ENCODE assay signal across 9 cellular contexts in the genomic region with DNA sequence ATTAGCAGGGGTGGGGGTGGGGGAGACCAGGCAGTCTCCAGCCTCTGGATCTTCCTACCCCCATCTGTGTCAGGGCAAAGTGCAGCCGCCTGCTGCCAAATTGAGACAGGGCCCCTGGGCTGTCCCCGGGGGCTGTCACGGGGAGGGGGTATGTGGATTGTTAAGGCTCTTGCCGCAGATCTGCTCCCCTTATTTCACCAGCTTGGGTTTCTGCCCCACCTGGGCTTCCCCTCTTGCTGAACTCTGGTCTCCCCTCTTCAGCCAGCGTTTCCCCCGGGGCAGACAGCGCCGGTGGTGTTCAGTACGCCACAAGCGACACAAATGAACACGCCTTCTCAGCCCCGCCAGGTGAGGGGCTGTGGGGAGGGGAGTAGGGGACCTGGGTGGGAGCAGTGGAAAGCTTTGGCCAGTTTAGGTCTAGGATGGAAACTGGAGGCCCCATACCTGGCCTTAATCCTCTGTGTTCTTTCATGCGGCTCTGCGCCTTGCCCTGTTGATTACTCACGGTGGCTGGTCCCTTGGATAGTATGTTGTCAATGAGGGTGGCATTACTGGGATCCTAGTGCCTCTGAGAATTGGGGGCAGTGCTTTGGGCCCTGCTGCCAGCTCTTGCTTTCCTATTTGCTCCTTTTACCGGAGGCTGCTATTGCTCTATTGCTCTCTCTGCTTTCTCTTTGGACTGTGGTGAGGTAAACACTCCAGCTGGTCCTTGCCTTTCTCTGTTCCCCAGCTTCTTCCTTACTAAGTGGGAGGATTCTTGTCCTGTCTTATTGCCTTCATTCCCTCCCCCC. TPM values are rescaled to one million over a fixed set of nuclear protein-coding genes. Genes with fewer than 3 reads are reported as not detected.
DNase-seq lines count a peak whose midpoint lies in the region; ATAC-seq, FAIRE-seq and TF ChIP-seq lines count a peak whose summit lies in the region.
"Had no signal": no experiment of that assay in that cellular context is flagged by ENCODE, and none has a peak within 500 bp of the region (broad histone marks: within the 10 kb centered on the region; RNA-seq: fewer than 3 reads in every experiment).

No MANE protein-coding gene starts in this region.

- peaks cover 46% of the 10 kb centered on the region for H3K4me1 Mint-ChIP-seq in stimulated activated naive CD8-positive, alpha-beta T cell treated with anti-CD3 and anti-CD28 coated beads, Interleukin-15, Interleukin-2, amounts not matched to agents 100 ng/mL and 50 ng/mL, for 24 hours (ENCODE audit: low read depth)
- peaks cover 25% of the 10 kb centered on the region for H3K4me1 Mint-ChIP-seq in astrocyte (ENCODE audit: low read depth, unreplicated experiment)

- no peak overlapping the region for H2AFZ ChIP-seq in astrocyte (ENCODE audit: low read depth, low read length)

- peaks cover 46% of the 10 kb centered on the region for H3K36me3 Mint-ChIP-seq in stimulated activated naive CD8-positive, alpha-beta T cell treated with anti-CD3 and anti-CD28 coated beads, Interleukin-15, Interleukin-2, amounts not matched to agents 100 ng/mL and 50 ng/mL, for 24 hours (ENCODE audit: low read depth)
- peaks cover 11% of the 10 kb centered on the region for H3K36me3 Mint-ChIP-seq in astrocyte (ENCODE audit: low read depth, unreplicated experiment)

- H3K27me3 ChIP-seq in astrocyte (ENCODE audit: insufficient read depth, low read length), result no peaks in the 10 kb centered on the region
- H3K27me3 ChIP-seq in right lobe of liver, result no peaks in the 10 kb centered on the region
- no peaks in the 10 kb centered on the region for H3K27me3 ChIP-seq in upper lobe of right lung

- WGBS in right lobe of liver (ENCODE audit: insufficient coverage, low coverage, low lambda C conversion rate, missing lambda C conversion rate), result 25% methylated on average over 12 of the region's 16 CpGs

- no peaks in the 10 kb centered on the region for H3K9me3 ChIP-seq in astrocyte (ENCODE audit: insufficient read depth, low read depth, low read length)
- H3K9me3 ChIP-seq in right lobe of liver, result no peaks in the 10 kb centered on the region
- H3K9me3 ChIP-seq in upper lobe of right lung, result no peaks in the 10 kb centered on the region

- H3K4me2 ChIP-seq in astrocyte (ENCODE audit: low read length), result peak overlapping the region; percentile 98

- no peak for DNase-seq in stimulated activated naive CD8-positive, alpha-beta T cell treated with anti-CD3 and anti-CD28 coated beads, Interleukin-15, Interleukin-2, amounts not matched to agents 100 U/mL and 50 U/mL, for 24 hours
- DNase-seq in astrocyte (ENCODE audit: low read depth) (no peak), right lobe of liver (peak; percentile 56 to 78 (median 75)), upper lobe of right lung (no peak), GM03348 (ENCODE audit: low spot score) (no peak), head of caudate nucleus (no peak)

- peaks cover 64% of the 10 kb centered on the region for H3K79me2 ChIP-seq in astrocyte (ENCODE audit: insufficient read depth, low read length)

- H4K20me1 ChIP-seq in astrocyte (ENCODE audit: insufficient read depth, low read length), result peaks cover 58% of the 10 kb centered on the region

- peak overlapping the region; percentile 31 for H3K27ac ChIP-seq in astrocyte (ENCODE audit: low read depth, low read length)
- H3K27ac ChIP-seq in right lobe of liver, result peak overlapping the region; percentile 78 to 94 (median 84)
- peak overlapping the region; percentile 90 for H3K27ac ChIP-seq in upper lobe of right lung

- H3K4me1 ChIP-seq in astrocyte (ENCODE audit: insufficient read depth, low read length) (peaks cover 35% of the 10 kb centered on the region), right lobe of liver (peaks cover 3 to 45% (median 21%) of the 10 kb centered on the region in 4 donors), upper lobe of right lung (peaks cover 46% of the 10 kb centered on the region)

- peak overlapping the region; percentile 88 for H3K27ac Mint-ChIP-seq in stimulated activated naive CD8-positive, alpha-beta T cell treated with anti-CD3 and anti-CD28 coated beads, Interleukin-15, Interleukin-2, amounts not matched to agents 100 ng/mL and 50 ng/mL, for 24 hours
- peak overlapping the region; percentile 60 for H3K27ac Mint-ChIP-seq in astrocyte (ENCODE audit: unreplicated experiment)

- H3K4me3 Mint-ChIP-seq in stimulated activated naive CD8-positive, alpha-beta T cell treated with anti-CD3 and anti-CD28 coated beads, Interleukin-15, Interleukin-2, amounts not matched to agents 100 ng/mL and 50 ng/mL, for 24 hours, result peak overlapping the region; percentile 86
- peak overlapping the region; percentile 91 for H3K4me3 Mint-ChIP-seq in astrocyte (ENCODE audit: unreplicated experiment)

- H3K9me3 Mint-ChIP-seq in stimulated activated naive CD8-positive, alpha-beta T cell treated with anti-CD3 and anti-CD28 coated beads, Interleukin-15, Interleukin-2, amounts not matched to agents 100 ng/mL and 50 ng/mL, for 24 hours, result no peaks in the 10 kb centered on the region
- H3K9me3 Mint-ChIP-seq in astrocyte (ENCODE audit: unreplicated experiment), result no peaks in the 10 kb centered on the region

- H3K27me3 Mint-ChIP-seq in stimulated activated naive CD8-positive, alpha-beta T cell treated with anti-CD3 and anti-CD28 coated beads, Interleukin-15, Interleukin-2, amounts not matched to agents 100 ng/mL and 50 ng/mL, for 24 hours, result no peaks in the 10 kb centered on the region
- H3K27me3 Mint-ChIP-seq in astrocyte (ENCODE audit: low read depth, unreplicated experiment), result no peaks in the 10 kb centered on the region

- H3K36me3 ChIP-seq in astrocyte (ENCODE audit: insufficient read depth, low read length) (peaks cover 16% of the 10 kb centered on the region), right lobe of liver (peaks cover 0 to 23% (median 12%) of the 10 kb centered on the region in 4 donors), upper lobe of right lung (peaks cover 45% of the 10 kb centered on the region)

- TF ChIP-seq POLR2A in right lobe of liver (IDR thresholded peaks at IDR 0.05), result no peak

- H3K9ac ChIP-seq in astrocyte (ENCODE audit: low read length), result peak overlapping the region; percentile 99

- TF ChIP-seq CTCF in astrocyte (IDR thresholded peaks at IDR 0.05; ENCODE audit: insufficient read depth, low read depth, low read length) (no peak), right lobe of liver (IDR thresholded peaks at IDR 0.05) (no peak), upper lobe of right lung (IDR thresholded peaks at IDR 0.05) (no peak)

- peak overlapping the region; percentile 97 for H3K4me3 ChIP-seq in astrocyte (ENCODE audit: insufficient read depth, low read depth, low read length)
- peak overlapping the region; percentile 93 to 98 (median 96) for H3K4me3 ChIP-seq in right lobe of liver
- peak overlapping the region; percentile 85 for H3K4me3 ChIP-seq in upper lobe of right lung

- FAIRE-seq in astrocyte (lab: Jason Lieb, UNC), result no peak
- FAIRE-seq: islet of Langerhans had no signal

- ATAC-seq in stimulated activated naive CD8-positive, alpha-beta T cell treated with anti-CD3 and anti-CD28 coated beads, Interleukin-15, Interleukin-2, amounts not matched to agents 100 U/mL and 50 U/mL, for 24 hours, result no peak
- ATAC-seq in right lobe of liver (peak; percentile 19 to 42 (median 34)), upper lobe of right lung (no peak), HG02623 (IDR thresholded peaks at IDR 0.05; ENCODE audit: unreplicated experiment) (no peak)

- intact Hi-C loops in right lobe of liver (cut with DNase I) (no loop called here), upper lobe of right lung (cut with DNase I) (no loop called here), head of caudate nucleus (cut with DNase I) (no loop called here)

RNA-seq across cellular contexts. Expression of a gene that starts 1.7 kb away (rescaled TPM):
- total RNA-seq in astrocyte (490 and 495 TPM in 2 replicates), right lobe of liver (100 to 1,000 TPM; 262 to 368 (median 291) TPM), upper lobe of right lung (295 TPM)

RNA-seq across cellular contexts. Expression of a gene that starts 17.0 kb away (rescaled TPM):
- total RNA-seq in astrocyte, result 496 and 588 TPM in 2 replicates
- 100 to 1,000 TPM in 3 of 6 experiments, 10 to 100 TPM in 3; 85.5 to 153 (median 103) TPM for total RNA-seq in right lobe of liver
- 152 TPM for total RNA-seq in upper lobe of right lung

RNA-seq across cellular contexts. Expression of a gene that starts 21.3 kb away (rescaled TPM):
- 12.2 TPM in 2 replicates for total RNA-seq in astrocyte
- total RNA-seq in right lobe of liver, result 1 to 10 TPM; 2.4 to 6.5 (median 3.1) TPM
- 19.0 TPM for total RNA-seq in upper lobe of right lung

RNA-seq across cellular contexts. Expression of a gene that starts 40.2 kb away (rescaled TPM):
- total RNA-seq in astrocyte (not detected in 2 replicates), right lobe of liver (not detected), upper lobe of right lung (not detected)

RNA-seq across cellular contexts. Expression of a gene that starts 45.3 kb away (rescaled TPM):
- total RNA-seq in astrocyte (7.4 and 9.0 TPM in 2 replicates), right lobe of liver (1 to 10 TPM; 1.8 to 2.9 (median 2.5) TPM), upper lobe of right lung (3.8 TPM)

Comparison
In these comparisons a context has a peak if more than half of its experiments do, and no peak if none do; other contexts are left out.
1. ATAC-seq: peak in right lobe of liver (4 of 4); none in stimulated activated naive CD8-positive, alpha-beta T cell treated with anti-CD3 and anti-CD28 coated beads, Interleukin-15, Interleukin-2, amounts not matched to agents 100 U/mL and 50 U/mL, for 24 hours (single experiment), upper lobe of right lung (single experiment) and HG02623 (single experiment).
2. DNase-seq: peak in right lobe of liver (3 of 3); none in stimulated activated naive CD8-positive, alpha-beta T cell treated with anti-CD3 and anti-CD28 coated beads, Interleukin-15, Interleukin-2, amounts not matched to agents 100 U/mL and 50 U/mL, for 24 hours (single experiment), astrocyte (single experiment), upper lobe of right lung (single experiment), GM03348 (single experiment) and head of caudate nucleus (0 of 42).
3. H3K27ac ChIP-seq: peak in every context shown above with its lines; median percentile 90 in upper lobe of right lung; 84 in right lobe of liver; 31 in astrocyte.
4. Peak in every context shown above with its lines, with median percentiles within 50 percentile points of each other: H3K4me3 ChIP-seq.